In genomic region chr12:79373896-79374499, GRCh38 we compare ENCODE assay signal across 8 cellular contexts.
A peak's percentile ranks its signal among the peaks of the same experiment; 100 is the strongest.
DNase-seq lines count a peak whose midpoint lies in the region; ATAC-seq, FAIRE-seq and TF ChIP-seq lines count a peak whose summit lies in the region.

No MANE protein-coding gene starts in this region.

- H3K27me3 Mint-ChIP-seq in glutamatergic neuron (ENCODE audit: unreplicated experiment), result peaks cover 2% of the 10 kb centered on the region

- FAIRE-seq in urothelium cell line (lab: Jason Lieb, UNC), result no peak

- H3K4me3 Mint-ChIP-seq in glutamatergic neuron (ENCODE audit: unreplicated experiment), result no peak overlapping the region

- peak; percentile 35 for DNase-seq in activated CD4-positive, alpha-beta T cell treated with anti-CD3 and anti-CD28 coated beads for 48 hours
- DNase-seq in activated CD4-positive, alpha-beta T cell treated with anti-CD3 and anti-CD28 coated beads, Interleukin-2, amount 50 U/mL, for 1 hour, result no peak
- DNase-seq in HPDE6-E6E7 (ENCODE audit: extremely low spot score) (peak; percentile 27), T1000 (lab: John Stamatoyannopoulos, UW) (peak; percentile 2), glutamatergic neuron (peak; percentile 74), urothelium cell line (ENCODE audit: low spot score) (peak; percentile 39), pons (ENCODE audit: low spot score) (no peak)

- H3K9me3 Mint-ChIP-seq in glutamatergic neuron (ENCODE audit: unreplicated experiment), result peaks cover 2% of the 10 kb centered on the region

- TF ChIP-seq CTCF in glutamatergic neuron (IDR thresholded peaks at IDR 0.05; ENCODE audit: partially characterized antibody, unreplicated experiment), result peak; percentile 79

- H3K4me1 Mint-ChIP-seq in glutamatergic neuron (ENCODE audit: low read depth, unreplicated experiment), result no peaks in the 10 kb centered on the region

- ATAC-seq in GM21360 (IDR thresholded peaks at IDR 0.05; ENCODE audit: unreplicated experiment), result peak; percentile 86

- H3K36me3 Mint-ChIP-seq in glutamatergic neuron (ENCODE audit: unreplicated experiment), result no peaks in the 10 kb centered on the region

- H3K27ac Mint-ChIP-seq in glutamatergic neuron (ENCODE audit: unreplicated experiment), result no peak overlapping the region

Comparison
In these comparisons a context has a peak if more than half of its experiments do, and no peak if none do; other contexts are left out.
1. DNase-seq: peak in activated CD4-positive, alpha-beta T cell treated with anti-CD3 and anti-CD28 coated beads for 48 hours (single experiment), HPDE6-E6E7 (single experiment), T1000 (single experiment), glutamatergic neuron (single experiment) and urothelium cell line (single experiment); none in activated CD4-positive, alpha-beta T cell treated with anti-CD3 and anti-CD28 coated beads, Interleukin-2, amount 50 U/mL, for 1 hour (single experiment) and pons (single experiment).